8 cellular contexts compared by ENCODE assay signal in the genomic region with DNA sequence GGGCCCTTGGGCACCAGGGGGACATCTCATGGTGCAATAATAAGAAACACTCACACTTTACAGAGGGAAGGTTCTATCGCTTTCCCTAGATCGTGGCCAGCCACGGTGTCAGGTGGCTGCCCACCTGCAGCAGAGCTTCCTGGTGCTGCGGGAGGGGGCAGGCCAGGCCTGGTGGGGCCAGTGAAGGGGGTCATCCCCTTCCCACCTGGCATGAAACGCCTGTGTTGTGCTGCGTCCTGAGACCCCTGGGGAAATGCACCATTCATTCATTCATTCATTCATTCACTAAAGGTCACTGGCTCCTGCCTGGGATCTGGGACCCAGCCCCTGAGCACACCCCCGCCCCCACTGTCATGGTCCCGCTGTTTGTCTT. TPM values are rescaled to one million over a fixed set of nuclear protein-coding genes. Genes with fewer than 3 reads are reported as not detected.
DNase-seq lines count a peak whose midpoint lies in the region; ATAC-seq, FAIRE-seq and TF ChIP-seq lines count a peak whose summit lies in the region.

No MANE protein-coding gene starts in this region.

- H3K4me3 ChIP-seq in foreskin fibroblast (ENCODE audit: low read depth in 1 of 2, low read length in 2 of 2) = peak overlapping the region; percentile 54 to 64
- peak overlapping the region; percentile 40 to 59 (median 52) for H3K4me3 ChIP-seq in gastrocnemius medialis

- no peaks in the 10 kb centered on the region; the same call in 1 of the 2 replicates for H3K27me3 Mint-ChIP-seq in WTC11 (ENCODE audit: low read depth)

- no peaks in the 10 kb centered on the region for H3K36me3 Mint-ChIP-seq in WTC11

- FAIRE-seq in GM12891 (lab: Jason Lieb, UNC) = peak; percentile 13

- ATAC-seq in WTC11 (no peak), gastrocnemius medialis (no peak), HG02798 (IDR thresholded peaks at IDR 0.05; ENCODE audit: poor library complexity, unreplicated experiment) (no peak)

- DNase-seq in GM12891 (ENCODE audit: insufficient read length, low spot score) (no peak), WTC11 (ENCODE audit: low spot score) (no peak), foreskin fibroblast (no peak), gastrocnemius medialis (no peak), NCI-H146 treated with DMSO at 0.1 percent for 48 hours (lab: John Stamatoyannopoulos, UW; ENCODE audit: unreplicated experiment) (no peak), hippocampal formation (lab: John Stamatoyannopoulos, UW) (no peak), HuH-7 (ENCODE audit: low spot score) (no peak)

- H3K27ac ChIP-seq in gastrocnemius medialis = peak overlapping the region in 3 of 4 donors; percentile 82 to 90 (median 86)

- CTCF ChIA-PET in WTC11 (lab: Charles Lee) = interaction anchor here (1.5 to 5.7 kb wide), 8 partner anchors 8 to 262 kb away, joined by 3 to 82 read pairs (median 8); a partner anchor contains a TSS

- no peaks in the 10 kb centered on the region for H3K9me3 Mint-ChIP-seq in WTC11

- peak overlapping the region; percentile 73 for H3K4me3 Mint-ChIP-seq in WTC11

- no peaks in the 10 kb centered on the region for H3K36me3 ChIP-seq in gastrocnemius medialis

- intact Hi-C loops in gastrocnemius medialis (cut with DNase I; ENCODE audit: low total_unique reads) = no loop called here

- H3K4me1 Mint-ChIP-seq in WTC11 = peaks cover 23% of the 10 kb centered on the region

- no peaks in the 10 kb centered on the region for H3K9me3 ChIP-seq in gastrocnemius medialis

- peaks cover 14 to 28% of the 10 kb centered on the region in 2 donors for H3K4me1 ChIP-seq in gastrocnemius medialis

- POLR2A ChIA-PET in WTC11 (lab: Charles Lee) = no interaction called here

- H3K27me3 ChIP-seq in gastrocnemius medialis = no peaks in the 10 kb centered on the region

- H3K27ac Mint-ChIP-seq in WTC11 = 0 out of 2 replicates have a peak overlapping the region, but pooled peaks have one; percentile 72

- TF ChIP-seq CTCF in WTC11 (IDR thresholded peaks at IDR 0.05) = no peak
- no peak for TF ChIP-seq CTCF in foreskin fibroblast (IDR thresholded peaks at IDR 0.05; ENCODE audit: low read depth, low read length)
- no peak for TF ChIP-seq CTCF in gastrocnemius medialis (IDR thresholded peaks at IDR 0.05 in 4 of 5, conservative IDR thresholded peaks at IDR 0.05 in 1 of 5)

- TF ChIP-seq POLR2A in GM12891 (IDR thresholded peaks at IDR 0.05; ENCODE audit: low read depth, low read length) = no peak
- TF ChIP-seq POLR2A in gastrocnemius medialis (IDR thresholded peaks at IDR 0.05) = no peak

- in situ Hi-C loops in gastrocnemius medialis (cut with MboI; ENCODE audit: low sequenced_read_pairs in 4 of 4) = no loop called here

TF ChIP-seq in GM12891, 5 proteins besides CTCF, POLR2A, EP300 and RAD21:
- TF ChIP-seq TAF1 (IDR thresholded peaks at IDR 0.05; ENCODE audit: low read depth, low read length) (no peak), SPI1 (IDR thresholded peaks at IDR 0.05; ENCODE audit: low read depth, low read length) (no peak), PAX5 (IDR thresholded peaks at IDR 0.05; ENCODE audit: insufficient read depth, low read length, severe bottlenecking) (no peak), POU2F2 (IDR thresholded peaks at IDR 0.05; ENCODE audit: low read depth, low read length) (no peak), POLR2AphosphoS5 (IDR thresholded peaks at IDR 0.05; ENCODE audit: low read depth, low read length) (no peak)

TF ChIP-seq in WTC11, 78 proteins besides CTCF, POLR2A, EP300 and RAD21:
- TF ChIP-seq, protein P1, sequence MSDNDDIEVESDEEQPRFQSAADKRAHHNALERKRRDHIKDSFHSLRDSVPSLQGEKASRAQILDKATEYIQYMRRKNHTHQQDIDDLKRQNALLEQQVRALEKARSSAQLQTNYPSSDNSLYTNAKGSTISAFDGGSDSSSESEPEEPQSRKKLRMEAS (CRISPR knock-in tag; IDR thresholded peaks at IDR 0.05) = peak; percentile 37; the same call in 1 of the 2 replicates
- no peak for TF ChIP-seq ZNF317 (CRISPR knock-in tag; IDR thresholded peaks at IDR 0.05; ENCODE audit: borderline replicate concordance, low read depth)

RNA-seq across cellular contexts. Expression of a gene that starts 0.4 kb away (rescaled TPM):
- polyA plus RNA-seq in GM12891 (2012; ENCODE audit: low read depth, missing spikeins) = 0.18 TPM
- total RNA-seq in WTC11 (2021) (13.1 to 16.3 TPM (median 15.9 TPM) in 3 replicates), gastrocnemius medialis (10 to 100 TPM; 18.9 to 87.0 (median 24.4) TPM)

RNA-seq across cellular contexts. Expression of a gene that starts 33.3 kb away (rescaled TPM):
- 0.46 TPM for polyA plus RNA-seq in GM12891 (2012; ENCODE audit: low read depth, missing spikeins)
- total RNA-seq in WTC11 (2021) (4.6 to 7.3 TPM (median 7.1 TPM) in 3 replicates), gastrocnemius medialis (under 1 TPM in 2 of 4 donors, not detected in 2; 0.33 to 0.64 TPM)
